In the genomic region with DNA sequence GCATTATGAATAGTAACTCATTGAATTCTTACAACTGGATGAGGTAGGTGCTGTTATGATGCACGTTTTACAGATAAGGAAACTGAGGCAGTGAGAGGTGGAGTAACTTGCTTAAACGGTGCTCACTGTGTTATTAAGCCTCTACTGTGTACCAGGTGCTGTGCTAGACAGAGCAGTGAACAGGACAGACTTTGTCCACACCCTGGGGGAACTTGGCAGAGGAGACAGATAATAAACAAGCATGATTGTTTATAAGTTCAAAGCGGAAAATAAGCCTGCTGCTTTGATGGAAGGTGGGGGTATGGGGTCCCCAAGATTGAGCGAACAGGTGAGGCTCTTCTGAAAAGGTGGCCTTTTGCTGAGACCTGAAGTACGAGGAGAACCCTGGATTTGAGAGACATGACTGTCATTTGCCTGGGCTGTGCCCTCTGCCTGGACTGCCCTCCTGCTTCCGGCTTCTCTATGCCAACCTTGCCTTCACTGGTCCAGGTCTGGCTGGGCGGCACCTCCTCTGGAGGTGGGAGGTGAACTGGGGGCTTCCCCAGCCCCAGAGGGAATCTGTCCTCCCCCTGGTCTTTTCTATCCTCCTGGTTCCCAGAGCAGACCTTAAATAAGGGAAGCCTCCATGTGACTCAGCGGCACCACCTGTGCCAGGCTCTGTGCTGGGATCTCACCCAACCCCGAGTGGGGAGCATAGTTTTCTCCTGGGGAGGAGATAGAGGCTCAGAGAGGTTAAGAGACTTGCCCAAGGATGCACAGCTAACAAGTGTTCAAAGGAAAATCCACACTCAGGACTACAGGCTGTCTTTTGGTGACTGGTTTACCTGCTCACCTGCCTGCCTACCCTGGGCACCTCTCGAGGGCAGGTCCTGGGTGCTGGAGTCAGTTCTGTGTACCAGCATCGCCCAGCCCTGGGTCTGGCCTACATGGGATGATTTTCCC, we compare ENCODE assay signal across 16 cellular contexts.
"Had no signal": no experiment of that assay in that cellular context is flagged by ENCODE, and none has a peak within 500 bp of the region (broad histone marks: within the 10 kb centered on the region; RNA-seq: fewer than 3 reads in every experiment).

No MANE protein-coding gene starts in this region.

- H3K9me3 Mint-ChIP-seq: activated T-cell treated with anti-CD3 and anti-CD28 coated beads, Interleukin-2, amount 50 U/mL, for 4 hours; nephron; T-helper 2 cell treated with Interferon-gamma antibody and Interleukin-4, amounts not matched to agents 5 μg/mL and 100 μg/mL, for 36 hours had no signal

- H3K4me2 ChIP-seq: hepatocyte had no signal

- H3K27me3 ChIP-seq: ascending aorta, cardiac muscle cell, hepatocyte, tibial artery had no signal

- H3K9me3 ChIP-seq: ascending aorta, tibial artery had no signal

- H3K4me1 ChIP-seq: ascending aorta, tibial artery had no signal

- H3K79me2 ChIP-seq: hepatocyte had no signal

- H3K4me3 ChIP-seq: ascending aorta, cardiac muscle cell, coronary artery, hepatocyte, tibial artery had no signal

- DNase-seq: activated CD4-positive, alpha-beta T cell treated with anti-CD3 and anti-CD28 coated beads, Interleukin-2, amount 50 U/mL, for 48 hours; activated CD8-positive, alpha-beta memory T cell treated with anti-CD3 and anti-CD28 coated beads, Interleukin-2, amount 10 ng/mL, durations not matched to agents 7 days and 5 days; activated gamma-delta T cell; activated T-cell treated with anti-CD3 and anti-CD28 coated beads, Interleukin-2, amount 50 U/mL, for 4 hours; effector memory CD4-positive, alpha-beta T cell; stimulated activated CD4-positive, alpha-beta T cell treated with anti-CD3 and anti-CD28 coated beads, Interleukin-4, amount 100 ng/mL, for 4 hours; SW 1271; tibial artery had no signal

- ATAC-seq: activated CD8-positive, alpha-beta memory T cell treated with anti-CD3 and anti-CD28 coated beads, Interleukin-2, amount 10 ng/mL, durations not matched to agents 7 days and 5 days; activated T-cell treated with anti-CD3 and anti-CD28 coated beads, Interleukin-2, amount 50 U/mL, for 4 hours had no signal

- H2AFZ ChIP-seq: hepatocyte had no signal

- H3K4me3 Mint-ChIP-seq: activated CD8-positive, alpha-beta memory T cell treated with anti-CD3 and anti-CD28 coated beads, Interleukin-2, amount 10 ng/mL, durations not matched to agents 7 days and 5 days; activated naive CD8-positive, alpha-beta T cell; activated T-cell treated with anti-CD3 and anti-CD28 coated beads, Interleukin-2, amount 50 U/mL, for 4 hours; nephron; T-helper 2 cell treated with Interferon-gamma antibody and Interleukin-4, amounts not matched to agents 5 μg/mL and 100 μg/mL, for 36 hours had no signal

- H3K36me3 ChIP-seq: ascending aorta, cardiac muscle cell, tibial artery had no signal

- H3K36me3 Mint-ChIP-seq: activated CD8-positive, alpha-beta memory T cell treated with anti-CD3 and anti-CD28 coated beads, Interleukin-2, amount 10 ng/mL, durations not matched to agents 7 days and 5 days; activated naive CD8-positive, alpha-beta T cell had no signal

- H3K27ac Mint-ChIP-seq: activated naive CD8-positive, alpha-beta T cell; T-helper 2 cell treated with Interferon-gamma antibody and Interleukin-4, amounts not matched to agents 5 μg/mL and 100 μg/mL, for 36 hours had no signal

- H3K27ac ChIP-seq: ascending aorta, cardiac muscle cell, coronary artery, epithelial cell of prostate, hepatocyte, tibial artery had no signal
